Comparison of ENCODE assay signal across 29 cellular contexts in genomic region chr15:50186090-50186489, GRCh38. TPM values are rescaled to one million over a fixed set of nuclear protein-coding genes. Genes with fewer than 3 reads are reported as not detected.
"Had no signal": no experiment of that assay in that cellular context is flagged by ENCODE, and none has a peak within 500 bp of the region (broad histone marks: within the 10 kb centered on the region; RNA-seq: fewer than 3 reads in every experiment).

No MANE protein-coding gene starts in this region.

- H3K4me2 ChIP-seq: hepatocyte, smooth muscle cell had no signal

- H3K4me1 ChIP-seq: pancreas had no signal

- H3K9me3 ChIP-seq: gastroesophageal sphincter, heart left ventricle, mucosa of descending colon, pancreas, suprapubic skin, transverse colon, vagina had no signal

- H3K27me3 ChIP-seq: pancreas had no signal

- H3K27ac ChIP-seq: dorsolateral prefrontal cortex, epithelial cell of prostate, gastroesophageal sphincter, heart left ventricle, hepatocyte, pancreas, suprapubic skin, transverse colon, vagina had no signal

- FAIRE-seq: colon, kidney, pancreas had no signal

- H3K4me3 Mint-ChIP-seq: mesothelial cell of epicardium; naive B cell; nephron progenitor cell; stimulated activated naive CD8-positive, alpha-beta T cell treated with anti-CD3 and anti-CD28 coated beads, Interleukin-15, amount 100 ng/mL, for 72 hours had no signal

- H3K36me3 ChIP-seq: gastroesophageal sphincter, heart left ventricle, pancreas, suprapubic skin, transverse colon, vagina had no signal

- ATAC-seq: esophagus mucosa; gastroesophageal sphincter; heart left ventricle; left lobe of liver; mucosa of descending colon; pancreas; sciatic nerve; stimulated activated naive CD8-positive, alpha-beta T cell treated with anti-CD3 and anti-CD28 coated beads, Interleukin-15, amount 100 ng/mL, for 72 hours had no signal

- H3K9me3 Mint-ChIP-seq: mesothelial cell of epicardium; naive B cell; nephron progenitor cell; stimulated activated naive CD8-positive, alpha-beta T cell treated with anti-CD3 and anti-CD28 coated beads, Interleukin-15, amount 100 ng/mL, for 72 hours had no signal

- H3K4me3 ChIP-seq: dorsolateral prefrontal cortex, gastroesophageal sphincter, heart left ventricle, hepatocyte, mucosa of descending colon, pancreas, smooth muscle cell, suprapubic skin, transverse colon, vagina had no signal

- H3K27ac Mint-ChIP-seq: mesothelial cell of epicardium, naive B cell, nephron progenitor cell had no signal

- H3K36me3 Mint-ChIP-seq: mesothelial cell of epicardium, naive B cell had no signal

- DNase-seq: dorsolateral prefrontal cortex; effector CD4-positive, alpha-beta T cell; foreskin fibroblast; heart left ventricle; kidney; mesenchymal stem cell; mucosa of descending colon; naive B cell; nephron progenitor cell; occipital lobe; pancreas; stimulated activated CD4-positive, alpha-beta T cell treated with anti-CD3 and anti-CD28 coated beads, Interleukin-12 subunit alpha, Interleukin-12 subunit beta, amount 100 ng/mL, for 4 hours; stimulated activated CD4-positive, alpha-beta T cell treated with anti-CD3 and anti-CD28 coated beads, Interleukin-1b, Interleukin-23, amount 100 ng/mL, for 48 hours; stimulated activated CD4-positive, alpha-beta T cell treated with anti-CD3 and anti-CD28 coated beads, Interleukin-4, amount 100 ng/mL, for 1 hour; stimulated activated CD8-positive, alpha-beta memory T cell treated with anti-CD3 and anti-CD28 coated beads, Interleukin-4, amount 100 ng/mL, for 48 hours; stimulated activated naive CD4-positive, alpha-beta T cell; stimulated activated naive CD8-positive, alpha-beta T cell treated with anti-CD3 and anti-CD28 coated beads, Interleukin-15, amount 100 ng/mL, for 72 hours; transverse colon had no signal

RNA-seq across cellular contexts. Expression of gene SLC27A2, which starts 4.1 kb away (rescaled TPM):
- polyA plus RNA-seq: smooth muscle cell had no signal
